17 cellular contexts compared by ENCODE assay signal in genomic region chr15:86162676-86163075, GRCh38.
DNase-seq lines count a peak whose midpoint lies in the region; ATAC-seq and TF ChIP-seq lines count a peak whose summit lies in the region.
"Had no signal": no experiment of that assay in that cellular context is flagged by ENCODE, and none has a peak within 500 bp of the region (broad histone marks: within the 10 kb centered on the region; RNA-seq: fewer than 3 reads in every experiment).

No MANE protein-coding gene starts in this region.

- H3K27me3 ChIP-seq in right cardiac atrium (ENCODE audit: control insufficient read depth, insufficient read depth) (no peaks in the 10 kb centered on the region), gastrocnemius medialis (no peaks in the 10 kb centered on the region), uterus (no peaks in the 10 kb centered on the region)

- in situ Hi-C loops in gastrocnemius medialis (cut with MboI; ENCODE audit: low sequenced_read_pairs in 4 of 4): no loop called here

- intact Hi-C loops in right cardiac atrium (cut with DNase I) (no loop called here), Right ventricle myocardium inferior (cut with DNase I) (no loop called here), gastrocnemius medialis (cut with DNase I; ENCODE audit: low total_unique reads) (loop anchor here (1.0 to 10.0 kb wide), 3 partner anchors 83 to 578 kb away; partner anchors contain the start of genes AGBL1 and KLHL25), uterus (cut with DNase I; ENCODE audit: low total_unique reads) (no loop called here)

- peak overlapping the region; percentile 65 for H3K27ac ChIP-seq in right cardiac atrium (ENCODE audit: low read length)
- H3K27ac ChIP-seq in gastrocnemius medialis: peak overlapping the region; percentile 85 to 98 (median 98)
- peak overlapping the region; percentile 62 to 76 for H3K27ac ChIP-seq in uterus
- H3K27ac ChIP-seq: C4-2B had no signal

- 76% methylated on average over 2 of the region's 2 CpGs for WGBS in right cardiac atrium

- H3K9me3 ChIP-seq in right cardiac atrium (ENCODE audit: control insufficient read depth, low read length) (no peaks in the 10 kb centered on the region), gastrocnemius medialis (no peaks in the 10 kb centered on the region), uterus (no peaks in the 10 kb centered on the region)
- H3K9me3 ChIP-seq: Caco-2 had no signal

- TF ChIP-seq POLR2A in gastrocnemius medialis (IDR thresholded peaks at IDR 0.05) (no peak), uterus (IDR thresholded peaks at IDR 0.05) (no peak)

- ATAC-seq in right cardiac atrium: no peak
- ATAC-seq in Right ventricle myocardium inferior: no peak
- ATAC-seq in gastrocnemius medialis: peak in 1 of 2 donors; percentile 19
- ATAC-seq: GM23338, HCT116 had no signal

- H3K4me1 ChIP-seq in right cardiac atrium (ENCODE audit: control insufficient read depth, insufficient read depth, low read length) (no peaks in the 10 kb centered on the region), gastrocnemius medialis (peaks cover 76 to 84% of the 10 kb centered on the region in 2 donors), uterus (no peaks in the 10 kb centered on the region)

- DNase-seq in right cardiac atrium (no peak), Right ventricle myocardium inferior (ENCODE audit: missing footprints) (no peak), myocyte (ENCODE audit: low read depth) (peak; percentile 95), gastrocnemius medialis (peak in 1 of 2 donors; percentile 48), uterus (no peak), pons (ENCODE audit: low spot score) (no peak), NCI-H1436 treated with DMSO at 0.1 percent for 48 hours (lab: John Stamatoyannopoulos, UW) (no peak), DMS79 (lab: John Stamatoyannopoulos, UW) (no peak)
- DNase-seq: Caco-2; CD4-positive, alpha-beta T cell; GDM1; H7; HFFc6; IMR-90 had no signal

- TF ChIP-seq CTCF in gastrocnemius medialis (IDR thresholded peaks at IDR 0.05 in 4 of 5, conservative IDR thresholded peaks at IDR 0.05 in 1 of 5) (no peak), uterus (IDR thresholded peaks at IDR 0.05) (no peak)

- H3K4me3 ChIP-seq in right cardiac atrium (ENCODE audit: low read length) (no peak overlapping the region), gastrocnemius medialis (no peak overlapping the region), uterus (no peak overlapping the region)
- H3K4me3 ChIP-seq: GM23338 had no signal

- no peaks in the 10 kb centered on the region for H3K36me3 ChIP-seq in gastrocnemius medialis
- no peaks in the 10 kb centered on the region for H3K36me3 ChIP-seq in uterus
